1 cellular context compared by ENCODE assay signal in genomic region chr2:98608118-98608961, GRCh38.
A peak's percentile ranks its signal among the peaks of the same experiment; 100 is the strongest.
TF ChIP-seq lines count a peak whose summit lies in the region.

COA5 (minus strand) TSS chr2:98608512; CDS start chr2:98608405, 107 bp downstream.
UNC50 (plus strand) TSS chr2:98608589; CDS start chr2:98609760, 1,171 bp downstream.

TF ChIP-seq in HepG2, 621 proteins besides CTCF, POLR2A, EP300 and RAD21 (continued from another document and continues in another):
- peak; percentile 68; the same call in 1 of the 2 replicates for TF ChIP-seq ETS1 (CRISPR knock-in tag; IDR thresholded peaks at IDR 0.05)
- TF ChIP-seq, protein P1, sequence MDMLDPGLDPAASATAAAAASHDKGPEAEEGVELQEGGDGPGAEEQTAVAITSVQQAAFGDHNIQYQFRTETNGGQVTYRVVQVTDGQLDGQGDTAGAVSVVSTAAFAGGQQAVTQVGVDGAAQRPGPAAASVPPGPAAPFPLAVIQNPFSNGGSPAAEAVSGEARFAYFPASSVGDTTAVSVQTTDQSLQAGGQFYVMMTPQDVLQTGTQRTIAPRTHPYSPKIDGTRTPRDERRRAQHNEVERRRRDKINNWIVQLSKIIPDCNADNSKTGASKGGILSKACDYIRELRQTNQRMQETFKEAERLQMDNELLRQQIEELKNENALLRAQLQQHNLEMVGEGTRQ (IDR thresholded peaks at IDR 0.05; ENCODE audit: low read depth, low read length) = no peak
- TF ChIP-seq, protein P1 (CRISPR knock-in tag; IDR thresholded peaks at IDR 0.05; ENCODE audit: borderline replicate concordance) = peak; percentile 74; the same call in 1 of the 2 replicates
- peak; percentile 56 for TF ChIP-seq RARA (CRISPR knock-in tag; IDR thresholded peaks at IDR 0.05)
- TF ChIP-seq ZNF292 (CRISPR knock-in tag; IDR thresholded peaks at IDR 0.05; ENCODE audit: borderline replicate concordance, low read depth) = no peak
- TF ChIP-seq BATF2 (CRISPR knock-in tag; IDR thresholded peaks at IDR 0.05) = peak; percentile 98
- TF ChIP-seq TRAFD1 (CRISPR knock-in tag; IDR thresholded peaks at IDR 0.05; ENCODE audit: borderline replicate concordance) = no peak
- peak; percentile 85; the same call in 1 of the 2 replicates for TF ChIP-seq ZFAT (CRISPR knock-in tag; conservative IDR thresholded peaks at IDR 0.05)
- TF ChIP-seq MIXL1 (CRISPR knock-in tag; IDR thresholded peaks at IDR 0.05) = 0 out of 2 replicates have a peak, but pooled peaks have one; percentile 61
- TF ChIP-seq ARID4A (CRISPR knock-in tag; IDR thresholded peaks at IDR 0.05; ENCODE audit: borderline replicate concordance) = peak; percentile 99
- TF ChIP-seq, protein P2, sequence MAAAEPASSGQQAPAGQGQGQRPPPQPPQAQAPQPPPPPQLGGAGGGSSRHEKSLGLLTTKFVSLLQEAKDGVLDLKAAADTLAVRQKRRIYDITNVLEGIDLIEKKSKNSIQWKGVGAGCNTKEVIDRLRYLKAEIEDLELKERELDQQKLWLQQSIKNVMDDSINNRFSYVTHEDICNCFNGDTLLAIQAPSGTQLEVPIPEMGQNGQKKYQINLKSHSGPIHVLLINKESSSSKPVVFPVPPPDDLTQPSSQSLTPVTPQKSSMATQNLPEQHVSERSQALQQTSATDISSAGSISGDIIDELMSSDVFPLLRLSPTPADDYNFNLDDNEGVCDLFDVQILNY (CRISPR knock-in tag; conservative IDR thresholded peaks at IDR 0.05) = peak; percentile 53; the same call in 1 of the 2 replicates
- TF ChIP-seq RFXAP (CRISPR knock-in tag; IDR thresholded peaks at IDR 0.05; ENCODE audit: borderline replicate concordance) = peak; percentile 79; the same call in 1 of the 2 replicates
- TF ChIP-seq ZNF354B (CRISPR knock-in tag; IDR thresholded peaks at IDR 0.05) = 0 out of 2 replicates have a peak, but pooled peaks have one; percentile 76
- TF ChIP-seq HNRNPUL1 (IDR thresholded peaks at IDR 0.05; ENCODE audit: low read depth, low read length) = no peak; the same call in 1 of the 2 replicates
- no peak for TF ChIP-seq ZMYM2 (CRISPR knock-in tag; IDR thresholded peaks at IDR 0.05)
- TF ChIP-seq MLLT10 (CRISPR knock-in tag; IDR thresholded peaks at IDR 0.05) = no peak
- TF ChIP-seq NFE2L2 (IDR thresholded peaks at IDR 0.05; ENCODE audit: low read length) = no peak
- TF ChIP-seq, protein P3, sequence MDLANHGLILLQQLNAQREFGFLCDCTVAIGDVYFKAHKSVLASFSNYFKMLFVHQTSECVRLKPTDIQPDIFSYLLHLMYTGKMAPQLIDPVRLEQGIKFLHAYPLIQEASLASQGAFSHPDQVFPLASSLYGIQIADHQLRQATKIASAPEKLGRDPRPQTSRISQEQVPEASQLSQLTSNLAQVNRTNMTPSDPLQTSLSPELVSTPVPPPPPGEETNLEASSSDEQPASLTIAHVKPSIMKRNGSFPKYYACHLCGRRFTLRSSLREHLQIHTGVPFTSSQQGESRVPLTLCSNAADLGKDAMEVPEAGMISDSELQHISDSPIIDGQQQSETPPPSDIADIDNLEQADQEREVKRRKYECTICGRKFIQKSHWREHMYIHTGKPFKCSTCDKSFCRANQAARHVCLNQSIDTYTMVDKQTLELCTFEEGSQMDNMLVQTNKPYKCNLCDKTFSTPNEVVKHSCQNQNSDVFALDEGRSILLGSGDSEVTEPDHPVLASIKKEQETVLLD (CRISPR knock-in tag; IDR thresholded peaks at IDR 0.05; ENCODE audit: low read depth) = peak; percentile 97
- TF ChIP-seq ZIK1 (CRISPR knock-in tag; IDR thresholded peaks at IDR 0.05; ENCODE audit: borderline replicate concordance, low read depth) = peak; percentile 89
- peak; percentile 98 for TF ChIP-seq ZBTB25 (CRISPR knock-in tag; IDR thresholded peaks at IDR 0.05)
- TF ChIP-seq PRPF4 (IDR thresholded peaks at IDR 0.05; ENCODE audit: low read depth, low read length, poor library complexity, severe bottlenecking) = no peak
- no peak for TF ChIP-seq XBP1 (CRISPR knock-in tag; IDR thresholded peaks at IDR 0.05)
- TF ChIP-seq ZNF766 (CRISPR knock-in tag; IDR thresholded peaks at IDR 0.05; ENCODE audit: borderline replicate concordance) = peak; percentile 27; the same call in 1 of the 2 replicates
- peak; percentile 72 for TF ChIP-seq ZNF143 (CRISPR knock-in tag; IDR thresholded peaks at IDR 0.05)
- TF ChIP-seq ZNF780A (CRISPR knock-in tag; IDR thresholded peaks at IDR 0.05) = peak; percentile 95
- peak; percentile 98 for TF ChIP-seq MTERF4 (CRISPR knock-in tag; IDR thresholded peaks at IDR 0.05)
- no peak for TF ChIP-seq HDAC6 (IDR thresholded peaks at IDR 0.05; ENCODE audit: low read depth, low read length)
- TF ChIP-seq, protein P4, sequence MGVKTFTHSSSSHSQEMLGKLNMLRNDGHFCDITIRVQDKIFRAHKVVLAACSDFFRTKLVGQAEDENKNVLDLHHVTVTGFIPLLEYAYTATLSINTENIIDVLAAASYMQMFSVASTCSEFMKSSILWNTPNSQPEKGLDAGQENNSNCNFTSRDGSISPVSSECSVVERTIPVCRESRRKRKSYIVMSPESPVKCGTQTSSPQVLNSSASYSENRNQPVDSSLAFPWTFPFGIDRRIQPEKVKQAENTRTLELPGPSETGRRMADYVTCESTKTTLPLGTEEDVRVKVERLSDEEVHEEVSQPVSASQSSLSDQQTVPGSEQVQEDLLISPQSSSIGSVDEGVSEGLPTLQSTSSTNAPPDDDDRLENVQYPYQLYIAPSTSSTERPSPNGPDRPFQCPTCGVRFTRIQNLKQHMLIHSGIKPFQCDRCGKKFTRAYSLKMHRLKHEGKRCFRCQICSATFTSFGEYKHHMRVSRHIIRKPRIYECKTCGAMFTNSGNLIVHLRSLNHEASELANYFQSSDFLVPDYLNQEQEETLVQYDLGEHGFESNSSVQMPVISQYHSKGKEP (CRISPR knock-in tag; IDR thresholded peaks at IDR 0.05) = peak; percentile 35
- peak; percentile 84 for TF ChIP-seq ZNF468 (CRISPR knock-in tag; IDR thresholded peaks at IDR 0.05)
- TF ChIP-seq ZFP36L1 (CRISPR knock-in tag; IDR thresholded peaks at IDR 0.05) = peak; percentile 83
- TF ChIP-seq, protein P5, sequence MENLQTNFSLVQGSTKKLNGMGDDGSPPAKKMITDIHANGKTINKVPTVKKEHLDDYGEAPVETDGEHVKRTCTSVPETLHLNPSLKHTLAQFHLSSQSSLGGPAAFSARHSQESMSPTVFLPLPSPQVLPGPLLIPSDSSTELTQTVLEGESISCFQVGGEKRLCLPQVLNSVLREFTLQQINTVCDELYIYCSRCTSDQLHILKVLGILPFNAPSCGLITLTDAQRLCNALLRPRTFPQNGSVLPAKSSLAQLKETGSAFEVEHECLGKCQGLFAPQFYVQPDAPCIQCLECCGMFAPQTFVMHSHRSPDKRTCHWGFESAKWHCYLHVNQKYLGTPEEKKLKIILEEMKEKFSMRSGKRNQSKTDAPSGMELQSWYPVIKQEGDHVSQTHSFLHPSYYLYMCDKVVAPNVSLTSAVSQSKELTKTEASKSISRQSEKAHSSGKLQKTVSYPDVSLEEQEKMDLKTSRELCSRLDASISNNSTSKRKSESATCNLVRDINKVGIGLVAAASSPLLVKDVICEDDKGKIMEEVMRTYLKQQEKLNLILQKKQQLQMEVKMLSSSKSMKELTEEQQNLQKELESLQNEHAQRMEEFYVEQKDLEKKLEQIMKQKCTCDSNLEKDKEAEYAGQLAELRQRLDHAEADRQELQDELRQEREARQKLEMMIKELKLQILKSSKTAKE (CRISPR knock-in tag; IDR thresholded peaks at IDR 0.05; ENCODE audit: borderline replicate concordance) = peak; percentile 65
- TF ChIP-seq NFYC (CRISPR knock-in tag; IDR thresholded peaks at IDR 0.05) = peak; percentile 41; the same call in 1 of the 2 replicates
- 0 out of 2 replicates have a peak, but pooled peaks have one; percentile 41 for TF ChIP-seq TEAD2 (CRISPR knock-in tag; IDR thresholded peaks at IDR 0.05)
- no peak for TF ChIP-seq ZNF660 (CRISPR knock-in tag; IDR thresholded peaks at IDR 0.05; ENCODE audit: borderline replicate concordance, low read depth)
- TF ChIP-seq ZNF776 (CRISPR knock-in tag; IDR thresholded peaks at IDR 0.05) = peak; percentile 95
- TF ChIP-seq ZFY (CRISPR knock-in tag; IDR thresholded peaks at IDR 0.05) = peak; percentile 100
- peak; percentile 98 for TF ChIP-seq SRY (CRISPR knock-in tag; IDR thresholded peaks at IDR 0.05)
- TF ChIP-seq PHF8 (CRISPR knock-in tag; IDR thresholded peaks at IDR 0.05) = peak; percentile 100
- TF ChIP-seq ZNF670 (CRISPR knock-in tag; IDR thresholded peaks at IDR 0.05; ENCODE audit: borderline replicate concordance) = peak; percentile 90
- TF ChIP-seq ZNF777 (CRISPR knock-in tag; IDR thresholded peaks at IDR 0.05) = peak; percentile 76
- no peak for TF ChIP-seq NPAS2 (CRISPR knock-in tag; IDR thresholded peaks at IDR 0.05; ENCODE audit: borderline replicate concordance)
- TF ChIP-seq ZNF383 (CRISPR knock-in tag; IDR thresholded peaks at IDR 0.05; ENCODE audit: borderline replicate concordance) = peak; percentile 24; the same call in 1 of the 2 replicates
- peak; percentile 84 for TF ChIP-seq PTBP1 (IDR thresholded peaks at IDR 0.05; ENCODE audit: low read depth, low read length, poor library complexity, severe bottlenecking)
